In genomic region chr19:1985588-1986356, GRCh38 we compare ENCODE assay signal across 24 cellular contexts. TPM values are rescaled to one million over a fixed set of nuclear protein-coding genes. Genes with fewer than 3 reads are reported as not detected.
A peak's percentile ranks its signal among the peaks of the same experiment; 100 is the strongest.
DNase-seq lines count a peak whose midpoint lies in the region; ATAC-seq and TF ChIP-seq lines count a peak whose summit lies in the region.
"Had no signal": no experiment of that assay in that cellular context is flagged by ENCODE, and none has a peak within 500 bp of the region (broad histone marks: within the 10 kb centered on the region; RNA-seq: fewer than 3 reads in every experiment).

No MANE protein-coding gene starts in this region.

- no peak overlapping the region for H3K9ac ChIP-seq in H9 (ENCODE audit: extremely low read depth, insufficient read length, low read length)

- no peak overlapping the region for H3K4ac ChIP-seq in H9 (ENCODE audit: low read depth, low read length)

- H3K4me3 ChIP-seq in Panc1 (ENCODE audit: low read depth in 2 of 2, low read length in 2 of 2) (no peak overlapping the region), right cardiac atrium (ENCODE audit: low read length) (no peak overlapping the region)
- H3K4me3 ChIP-seq: ovary, SK-N-MC had no signal

- H3K56ac ChIP-seq in H9 (ENCODE audit: insufficient read length, low read depth, low read length): no peak overlapping the region

- no peak overlapping the region for H2BK12ac ChIP-seq in H9 (ENCODE audit: insufficient read length, low read depth, low read length)

- in situ Hi-C loops in Panc1 (cut with HindIII; ENCODE audit: low pct_unique_long_range_greater_than_20kb, low sequenced_read_pairs): no loop called here

- H3K18ac ChIP-seq in H9 (ENCODE audit: insufficient read length, low read depth, low read length): no peak overlapping the region

- no peak overlapping the region for H3K4me3 Mint-ChIP-seq in H9
- H3K4me3 Mint-ChIP-seq: activated naive CD4-positive, alpha-beta T cell treated with anti-CD3 and anti-CD28 coated beads for 36 hours; CD4-positive, CD25-positive, alpha-beta regulatory T cell; central memory CD8-positive, alpha-beta T cell; mesothelial cell of epicardium; naive thymus-derived CD8-positive, alpha-beta T cell; type B pancreatic cell had no signal

- H3K27me3 ChIP-seq in H9 (ENCODE audit: insufficient read depth, low read length) (no peaks in the 10 kb centered on the region), Panc1 (ENCODE audit: control insufficient read depth, insufficient read depth, low read length) (no peaks in the 10 kb centered on the region), right cardiac atrium (ENCODE audit: control insufficient read depth, insufficient read depth) (no peaks in the 10 kb centered on the region)
- H3K27me3 ChIP-seq: ovary had no signal

- no peaks in the 10 kb centered on the region for H3K79me1 ChIP-seq in H9 (ENCODE audit: insufficient read depth, low read depth, low read length, poor library complexity, severe bottlenecking)

- no peak overlapping the region for H3K23ac ChIP-seq in H9 (ENCODE audit: insufficient read length, low read depth, low read length)

- H2BK5ac ChIP-seq in H9 (ENCODE audit: insufficient read length, low read length): no peak overlapping the region

- no peak overlapping the region for H2BK120ac ChIP-seq in H9 (ENCODE audit: low read depth, low read length, poor library complexity, severe bottlenecking)

- intact Hi-C loops in Panc1 (cut with micrococcal nuclease; ENCODE audit: unreplicated experiment): no loop called here
- intact Hi-C loops in right cardiac atrium (cut with DNase I): no loop called here
- intact Hi-C loops in sciatic nerve (cut with DNase I): no loop called here

- no peak overlapping the region for H2BK15ac ChIP-seq in H9 (ENCODE audit: low read depth, low read length)

- no peak overlapping the region for H3K4me2 ChIP-seq in H9 (ENCODE audit: insufficient read depth, insufficient read length, low read length)

- CTCF ChIA-PET in Panc1 (lab: Charles Lee): no interaction called here

- no peaks in the 10 kb centered on the region for H3K23me2 ChIP-seq in H9 (ENCODE audit: insufficient read length, low read depth, low read length, poor library complexity, severe bottlenecking)

- H3K9me3 ChIP-seq in H9 (ENCODE audit: control insufficient read depth, low read depth, low read length) (no peaks in the 10 kb centered on the region), Panc1 (ENCODE audit: control insufficient read depth, insufficient read depth, low read depth, low read length) (no peaks in the 10 kb centered on the region), right cardiac atrium (ENCODE audit: control insufficient read depth, low read length) (no peaks in the 10 kb centered on the region)
- H3K9me3 ChIP-seq: ovary had no signal

- BruUV-seq in Panc1 (replicated peaks; lab: Mats Ljungman, UMichigan): no TSS peak

- H2AFZ ChIP-seq in H9 (ENCODE audit: low read length): no peak overlapping the region

- H3K27ac Mint-ChIP-seq in H9: no peak overlapping the region; a peak in 1 of 7 replicates
- H3K27ac Mint-ChIP-seq: activated naive CD4-positive, alpha-beta T cell treated with anti-CD3 and anti-CD28 coated beads for 36 hours; mesothelial cell of epicardium; type B pancreatic cell had no signal

- POLR2A ChIA-PET in Panc1 (lab: Charles Lee): no interaction called here

- H3K27ac ChIP-seq in H9 (ENCODE audit: insufficient read length, low read depth, low read length): no peak overlapping the region
- H3K27ac ChIP-seq in Panc1 (ENCODE audit: low read length): no peak overlapping the region
- H3K27ac ChIP-seq in right cardiac atrium (ENCODE audit: low read length): no peak overlapping the region
- H3K27ac ChIP-seq: ovary, SK-N-MC had no signal

- peaks cover 11 to 61% (median 47%) of the 10 kb centered on the region in 3 experiments; a peak in 6 of 7 replicates for H3K36me3 Mint-ChIP-seq in H9 (ENCODE audit: insufficient read depth in 1 of 3, low read depth in 3 of 3)

- H3K14ac ChIP-seq in H9 (ENCODE audit: insufficient read depth, low read length): no peak overlapping the region

- no peak overlapping the region for H2AK5ac ChIP-seq in H9 (ENCODE audit: insufficient read length, low read length)

- ATAC-seq in Panc1 (peak; percentile 43), right cardiac atrium (peak; percentile 4), sciatic nerve (peak; percentile 19), GM18873 (IDR thresholded peaks at IDR 0.05; ENCODE audit: low FRiP score, unreplicated experiment) (no peak), GM21528 (IDR thresholded peaks at IDR 0.05; ENCODE audit: low FRiP score, unreplicated experiment) (no peak)
- ATAC-seq: naive thymus-derived CD8-positive, alpha-beta T cell had no signal

- no peak overlapping the region for H4K91ac ChIP-seq in H9 (ENCODE audit: insufficient read length, low read depth, low read length)

- no peaks in the 10 kb centered on the region for H4K20me1 ChIP-seq in H9 (ENCODE audit: control insufficient read depth, insufficient read depth, insufficient read length)

- no CpG with 5 or more reads among the region's 44 CpGs for WGBS in H9 (ENCODE audit: extremely low coverage, insufficient read length, low lambda C conversion rate)
- WGBS in right cardiac atrium: 86% methylated on average over 44 of the region's 44 CpGs

- H3K27me3 Mint-ChIP-seq in H9 (ENCODE audit: low read depth): no peaks in the 10 kb centered on the region
- H3K27me3 Mint-ChIP-seq: CD4-positive, CD25-positive, alpha-beta regulatory T cell; central memory CD8-positive, alpha-beta T cell; naive thymus-derived CD8-positive, alpha-beta T cell; type B pancreatic cell had no signal

- no peak overlapping the region for H2BK20ac ChIP-seq in H9 (ENCODE audit: low read depth, low read length, poor library complexity, severe bottlenecking)

- TF ChIP-seq CTCF in H9 (conservative IDR thresholded peaks at IDR 0.05): no peak
- TF ChIP-seq CTCF in Panc1 (IDR thresholded peaks at IDR 0.05): no peak

- H3K4me1 ChIP-seq in H9 (ENCODE audit: insufficient read depth, low read length) (no peaks in the 10 kb centered on the region), Panc1 (ENCODE audit: control insufficient read depth, insufficient read depth, low read length) (no peaks in the 10 kb centered on the region), right cardiac atrium (ENCODE audit: control insufficient read depth, insufficient read depth, low read length) (no peaks in the 10 kb centered on the region)

- H3K4me1 Mint-ChIP-seq in H9: no peaks in the 10 kb centered on the region
- H3K4me1 Mint-ChIP-seq: mesothelial cell of epicardium; naive thymus-derived CD8-positive, alpha-beta T cell had no signal

- H3K36me3 ChIP-seq in Panc1 (ENCODE audit: control insufficient read depth, insufficient read depth, low read length): no peaks in the 10 kb centered on the region

- H4K8ac ChIP-seq in H9 (replicated peaks; ENCODE audit: insufficient read length, low read depth, low read length): no peak overlapping the region

- H3K9me3 Mint-ChIP-seq in H9: no peaks in the 10 kb centered on the region
- H3K9me3 Mint-ChIP-seq: activated naive CD4-positive, alpha-beta T cell treated with anti-CD3 and anti-CD28 coated beads for 36 hours; CD4-positive, CD25-positive, alpha-beta regulatory T cell; central memory CD8-positive, alpha-beta T cell; mesothelial cell of epicardium; naive thymus-derived CD8-positive, alpha-beta T cell; type B pancreatic cell had no signal

- no peaks in the 10 kb centered on the region for H3K79me2 ChIP-seq in H9 (ENCODE audit: insufficient read depth, low read length)

- no peak overlapping the region for H3T11ph ChIP-seq in H9 (ENCODE audit: low read length)

- peak; percentile 42 for DNase-seq in H9
- no peak for DNase-seq in Panc1 (ENCODE audit: low read depth, low spot score)
- DNase-seq in right cardiac atrium: peak in 1 of 3 donors; percentile 52
- DNase-seq in sciatic nerve (ENCODE audit: low spot score): no peak
- DNase-seq in GDM1 (lab: John Stamatoyannopoulos, UW): no peak
- no peak for DNase-seq in COLO668 (lab: John Stamatoyannopoulos, UW; ENCODE audit: unreplicated experiment)
- DNase-seq: activated CD4-positive, alpha-beta T cell treated with anti-CD3 and anti-CD28 coated beads for 4 hours; activated CD8-positive, alpha-beta memory T cell treated with anti-CD3 and anti-CD28 coated beads for 24 hours; activated naive CD4-positive, alpha-beta T cell treated with anti-CD3 and anti-CD28 coated beads for 36 hours; activated T-cell treated with anti-CD3 and anti-CD28 coated beads, Interleukin-2, amount 50 U/mL, for 48 hours; CD4-positive, CD25-positive, alpha-beta regulatory T cell; GOT3; head of caudate nucleus; naive thymus-derived CD8-positive, alpha-beta T cell; NCI-H524 treated with DMSO at 0.1 percent for 48 hours; stimulated activated CD4-positive, alpha-beta T cell treated with anti-CD3 and anti-CD28 coated beads, Interleukin-4, amount 100 ng/mL, for 4 hours; T-helper 2 cell had no signal

- no peak overlapping the region for H4K5ac ChIP-seq in H9 (ENCODE audit: insufficient read length, low read depth, low read length)

RNA-seq across cellular contexts. Expression of gene BTBD2, which starts 29.7 kb away (rescaled TPM):
- total RNA-seq in H9 (2021) (110 and 113 TPM in 2 replicates), Panc1 (2021; ENCODE audit: unreplicated experiment) (59.6 TPM), right cardiac atrium (10 to 100 TPM; 52.7 to 68.4 (median 62.2) TPM), sciatic nerve (65.7 TPM)
- 178 TPM for polyA plus RNA-seq in Panc1 (2012; ENCODE audit: insufficient read length)
- 39.3 TPM for polyA plus RNA-seq in right cardiac atrium

RNA-seq across cellular contexts. Expression of gene CSNK1G2, which starts 44.8 kb away (rescaled TPM):
- total RNA-seq in H9 (2021) (96.6 and 100.0 TPM in 2 replicates), Panc1 (2021; ENCODE audit: unreplicated experiment) (65.8 TPM), right cardiac atrium (10 to 100 TPM; 25.6 to 32.2 (median 29.0) TPM), sciatic nerve (51.6 TPM)
- polyA plus RNA-seq in Panc1 (2012; ENCODE audit: insufficient read length): 121 TPM
- polyA plus RNA-seq in right cardiac atrium: 30.2 TPM

Comparison
In these comparisons a context has a peak if more than half of its experiments do, and no peak if none do; other contexts are left out.
1. ATAC-seq: peak in Panc1 (single experiment), right cardiac atrium (2 of 2) and sciatic nerve (single experiment); none in GM18873 (single experiment) and GM21528 (single experiment).